ENCODE assay signal across 15 cellular contexts in the genomic region with DNA sequence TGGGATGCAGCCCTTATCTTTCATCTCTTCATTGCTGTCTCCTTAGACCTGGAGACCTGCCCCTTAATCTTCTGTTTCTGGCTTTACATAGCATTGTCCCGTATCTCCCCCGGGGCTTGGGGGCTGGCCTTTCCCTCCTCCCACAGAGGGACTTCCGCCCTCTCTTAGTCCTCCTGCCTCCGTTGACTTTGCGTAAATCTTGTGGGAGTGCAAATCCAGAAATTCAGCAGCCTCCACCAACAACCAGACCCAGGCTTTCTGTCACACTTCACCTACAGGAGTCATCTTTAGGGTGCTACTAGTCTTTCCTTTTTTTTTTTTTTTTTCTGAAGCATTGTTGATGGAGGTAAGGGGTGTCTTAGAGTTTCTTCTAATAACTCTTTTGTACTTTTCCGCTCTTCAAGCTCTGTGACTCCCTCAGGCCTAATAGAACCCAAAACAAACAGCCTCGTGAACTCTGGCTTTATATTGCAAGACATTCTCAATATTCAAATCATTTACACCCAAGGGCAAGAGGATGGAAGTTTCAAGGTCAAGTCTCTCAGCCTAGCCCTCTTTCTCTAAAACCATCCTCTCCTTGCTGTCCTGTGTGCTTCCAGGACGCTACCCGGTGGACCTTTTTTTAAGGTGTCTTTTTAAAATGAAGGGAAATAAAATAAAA.
A peak's percentile ranks its signal among the peaks of the same experiment; 100 is the strongest.
DNase-seq lines count a peak whose midpoint lies in the region; ATAC-seq, FAIRE-seq and TF ChIP-seq lines count a peak whose summit lies in the region.
"Had no signal": no experiment of that assay in that cellular context is flagged by ENCODE, and none has a peak within 500 bp of the region (broad histone marks: within the 10 kb centered on the region; RNA-seq: fewer than 3 reads in every experiment).

No MANE protein-coding gene starts in this region.

- peak overlapping the region; percentile 84 for H3K27ac Mint-ChIP-seq in mesothelial cell of epicardium
- peak overlapping the region; percentile 71 for H3K27ac Mint-ChIP-seq in type B pancreatic cell
- no peak overlapping the region for H3K27ac Mint-ChIP-seq in Calu3 (ENCODE audit: unreplicated experiment)
- H3K27ac Mint-ChIP-seq: activated T-helper 2 cell treated with anti-CD3 and anti-CD28 coated beads, Interferon-gamma antibody, Interleukin-2, Interleukin-4, amounts not matched to agents 10 μg/mL and 5 μg/mL and 100 μg/mL, durations not matched to agents 14 hours and 24 hours and 36 hours had no signal

- CTCF ChIA-PET in mammary epithelial cell (lab: Charles Lee; ENCODE audit: low non-redundant PET) (no interaction called here), K562 (lab: Yijun Ruan, JAX; ENCODE audit: low intra/inter-chr PET ratio) (no interaction called here), Calu3 (lab: Charles Lee) (no interaction called here)

- H3K4me1 Mint-ChIP-seq in mesothelial cell of epicardium (peaks cover 38% of the 10 kb centered on the region), type B pancreatic cell (ENCODE audit: unreplicated experiment) (peaks cover 41% of the 10 kb centered on the region), Calu3 (ENCODE audit: low read depth, unreplicated experiment) (peaks cover 6% of the 10 kb centered on the region)

- BruUV-seq in mammary epithelial cell (replicated peaks; lab: Mats Ljungman, UMichigan): no TSS peak
- TSS peak; percentile 39 for BruUV-seq in K562 (replicated peaks; lab: Mats Ljungman, UMichigan)
- no TSS peak for BruUV-seq in Calu3 (replicated peaks; lab: Mats Ljungman, UMichigan)

- H3K27me3 ChIP-seq in breast epithelium: no peaks in the 10 kb centered on the region
- no peaks in the 10 kb centered on the region for H3K27me3 ChIP-seq in mammary epithelial cell (ENCODE audit: insufficient read depth, low read length)
- H3K27me3 ChIP-seq in K562 (ENCODE audit: control insufficient read depth in 2 of 2, insufficient read depth in 2 of 2, low read length in 2 of 2): no peaks in the 10 kb centered on the region; a peak in 1 of 5 replicates
- H3K27me3 ChIP-seq: gastroesophageal sphincter had no signal

- H3K9ac ChIP-seq in mammary epithelial cell (ENCODE audit: insufficient read depth, low read length) (no peak overlapping the region), K562 (ENCODE audit: insufficient read depth in 1 of 2, low read depth in 2 of 2, low read length in 2 of 2) (peak overlapping the region; percentile 48 to 85; a peak in 3 of 4 replicates)

- no peaks in the 10 kb centered on the region for H3K9me3 Mint-ChIP-seq in mesothelial cell of epicardium
- no peaks in the 10 kb centered on the region for H3K9me3 Mint-ChIP-seq in type B pancreatic cell
- no peaks in the 10 kb centered on the region for H3K9me3 Mint-ChIP-seq in Calu3 (ENCODE audit: low read depth, unreplicated experiment)
- H3K9me3 Mint-ChIP-seq: activated T-helper 2 cell treated with anti-CD3 and anti-CD28 coated beads, Interferon-gamma antibody, Interleukin-2, Interleukin-4, amounts not matched to agents 10 μg/mL and 5 μg/mL and 100 μg/mL, durations not matched to agents 14 hours and 24 hours and 36 hours; brain had no signal

- H3K27me3 Mint-ChIP-seq in mesothelial cell of epicardium (ENCODE audit: low read depth) (no peaks in the 10 kb centered on the region), type B pancreatic cell (no peaks in the 10 kb centered on the region), Calu3 (ENCODE audit: unreplicated experiment) (no peaks in the 10 kb centered on the region)
- H3K27me3 Mint-ChIP-seq: brain had no signal

- TF ChIP-seq POLR2A in breast epithelium (IDR thresholded peaks at IDR 0.05) (no peak), K562 (conservative IDR thresholded peaks at IDR 0.05) (peak; percentile 61)

- TF ChIP-seq CTCF in breast epithelium (IDR thresholded peaks at IDR 0.05) (no peak), mammary epithelial cell (conservative IDR thresholded peaks at IDR 0.05 in 1 of 2, IDR thresholded peaks at IDR 0.05 in 1 of 2; ENCODE audit: extremely low read depth in 1 of 2, insufficient read depth in 1 of 2, low read depth in 1 of 2, low read length in 2 of 2) (no peak), K562 (IDR thresholded peaks at IDR 0.05 in 2 of 3, conservative IDR thresholded peaks at IDR 0.05 in 1 of 3; ENCODE audit: insufficient read depth in 2 of 3, low read depth in 1 of 3, low read length in 3 of 3) (no peak), mesothelial cell of epicardium (IDR thresholded peaks at IDR 0.05; ENCODE audit: unreplicated experiment) (no peak), type B pancreatic cell (conservative IDR thresholded peaks at IDR 0.05) (no peak), Calu3 (IDR thresholded peaks at IDR 0.05; ENCODE audit: unreplicated experiment) (no peak)

- FAIRE-seq in K562 (lab: Jason Lieb, UNC): peak; percentile 88

- intact Hi-C loops in breast epithelium (cut with DNase I; ENCODE audit: low total_unique reads): no loop called here
- intact Hi-C loops in mammary epithelial cell (cut with micrococcal nuclease): no loop called here
- intact Hi-C loops in K562 (cut with micrococcal nuclease): no loop called here
- intact Hi-C loops in Calu3 (cut with micrococcal nuclease; ENCODE audit: unreplicated experiment): no loop called here

- TF ChIP-seq RAD21 in K562 (CRISPR knock-in tag; conservative IDR thresholded peaks at IDR 0.05 in 1 of 2, IDR thresholded peaks at IDR 0.05 in 1 of 2): peak in 1 of 2 experiments; percentile 28; a peak in 1 of 4 replicates

- H3K9me3 ChIP-seq in breast epithelium: no peaks in the 10 kb centered on the region
- H3K9me3 ChIP-seq in mammary epithelial cell (replicated peaks; ENCODE audit: insufficient read depth, low read length): no peaks in the 10 kb centered on the region
- no peaks in the 10 kb centered on the region for H3K9me3 ChIP-seq in K562 (replicated peaks; ENCODE audit: control insufficient read depth, insufficient read depth, low read depth, low read length)
- H3K9me3 ChIP-seq: gastroesophageal sphincter had no signal

- H3K36me3 ChIP-seq in breast epithelium (no peaks in the 10 kb centered on the region), mammary epithelial cell (ENCODE audit: insufficient read depth, low read length) (peaks cover 7% of the 10 kb centered on the region), K562 (ENCODE audit: control insufficient read depth, insufficient read depth, low read length) (peaks cover 38% of the 10 kb centered on the region)

- H3K4me1 ChIP-seq in breast epithelium (peaks cover 7 to 17% of the 10 kb centered on the region in 2 donors), mammary epithelial cell (ENCODE audit: insufficient read depth, low read length) (no peaks in the 10 kb centered on the region), K562 (replicated peaks in 1 of 2; ENCODE audit: control insufficient read depth in 2 of 2, insufficient read depth in 2 of 2, low read length in 2 of 2) (peaks cover 58 to 64% of the 10 kb centered on the region in 2 experiments)

- H3K27ac ChIP-seq in breast epithelium (peak overlapping the region; percentile 56 to 68), mammary epithelial cell (ENCODE audit: insufficient read depth, low read depth, low read length) (no peak overlapping the region), K562 (ENCODE audit: extremely low read depth, low read depth, low read length) (peak overlapping the region; percentile 78)

- DNase-seq in breast epithelium (ENCODE audit: low spot score in 2 of 2) (no peak), mammary epithelial cell (no peak), K562 (ENCODE audit: extremely low read depth in 1 of 4, low spot score in 3 of 4) (peak; percentile 74 to 93 (median 83)), mesothelial cell of epicardium (ENCODE audit: low spot score in 2 of 2, unreplicated experiment in 2 of 2) (no peak), type B pancreatic cell (ENCODE audit: extremely low spot score, unreplicated experiment) (no peak), D341Med (ENCODE audit: low spot score) (no peak), Calu3 (no peak)
- DNase-seq: ACHN, NCI-H1436, NCI-H510A treated with DMSO at 0.1 percent for 48 hours, T-helper 2 cell had no signal

- TF ChIP-seq EP300 in K562 (IDR thresholded peaks at IDR 0.05; ENCODE audit: low read length): peak; percentile 79

- WGBS in mammary epithelial cell (ENCODE audit: low coverage, missing lambda C conversion rate): 63% methylated on average over 6 of the region's 9 CpGs
- 8% methylated on average over 9 of the region's 9 CpGs for WGBS in K562 (ENCODE audit: insufficient coverage, low coverage, missing lambda C conversion rate)

- no peaks in the 10 kb centered on the region for H3K9me1 ChIP-seq in K562 (ENCODE audit: control insufficient read depth, insufficient read depth, low read length)

- ATAC-seq in K562: peak; percentile 86
- ATAC-seq in HG02884 (IDR thresholded peaks at IDR 0.05; ENCODE audit: unreplicated experiment): no peak
- ATAC-seq: gastroesophageal sphincter had no signal

- no peak overlapping the region for H3K4me2 ChIP-seq in mammary epithelial cell (ENCODE audit: insufficient read depth, low read depth, low read length)
- H3K4me2 ChIP-seq in K562 (ENCODE audit: insufficient read depth, low read length): peak overlapping the region; percentile 52

- H4K20me1 ChIP-seq in mammary epithelial cell (ENCODE audit: insufficient read depth, low read length) (no peaks in the 10 kb centered on the region), K562 (replicated peaks; ENCODE audit: control insufficient read depth, insufficient read depth, low read length) (no peaks in the 10 kb centered on the region)

- POLR2A ChIA-PET in K562 (lab: Yijun Ruan, JAX): interaction anchor here (0.6 to 1.7 kb wide), 3 partner anchors 9 to 302 kb away, joined by 3 read pairs; no protein-coding TSS in a partner anchor

- dilution Hi-C loops in mammary epithelial cell (cut with HindIII; ENCODE audit: low sequenced_read_pairs): no loop called here

- in situ Hi-C loops in mammary epithelial cell (cut with MboI; ENCODE audit: low sequenced_read_pairs in 2 of 2): no loop called here
- in situ Hi-C loops in K562 (cut with MboI): no loop called here

- H3K36me3 Mint-ChIP-seq in mesothelial cell of epicardium: peaks cover 5% of the 10 kb centered on the region
- H3K36me3 Mint-ChIP-seq in type B pancreatic cell: peaks cover 3% of the 10 kb centered on the region
- H3K36me3 Mint-ChIP-seq in Calu3 (ENCODE audit: insufficient read depth, unreplicated experiment): peaks cover 11% of the 10 kb centered on the region

- no peak overlapping the region for H3K4me3 Mint-ChIP-seq in mesothelial cell of epicardium
- peak overlapping the region; percentile 57 for H3K4me3 Mint-ChIP-seq in type B pancreatic cell
- H3K4me3 Mint-ChIP-seq in Calu3 (ENCODE audit: low read depth, unreplicated experiment): no peak overlapping the region
- H3K4me3 Mint-ChIP-seq: brain had no signal

- H2AFZ ChIP-seq in mammary epithelial cell (ENCODE audit: low read depth, low read length) (no peak overlapping the region), K562 (ENCODE audit: low read depth, low read length) (peak overlapping the region; percentile 1; the same call in 1 of the 2 replicates)

- H3K4me3 ChIP-seq in breast epithelium: no peak overlapping the region
- no peak overlapping the region for H3K4me3 ChIP-seq in mammary epithelial cell (replicated peaks in 1 of 3; ENCODE audit: insufficient read depth in 1 of 3, low read depth in 2 of 3, low read length in 3 of 3)
- peak overlapping the region; percentile 12 for H3K4me3 ChIP-seq in K562
- H3K4me3 ChIP-seq: gastroesophageal sphincter had no signal

- H3K79me2 ChIP-seq in mammary epithelial cell (ENCODE audit: insufficient read depth, low read length) (peaks cover 89% of the 10 kb centered on the region), K562 (ENCODE audit: control insufficient read depth, insufficient read depth, low read length) (peaks cover 95% of the 10 kb centered on the region)

Comparison
In these comparisons a context has a peak if more than half of its experiments do, and no peak if none do; other contexts are left out.
1. DNase-seq: peak in K562 (4 of 4); none in breast epithelium (0 of 2), mammary epithelial cell (single experiment), mesothelial cell of epicardium (0 of 2), type B pancreatic cell (single experiment), D341Med (single experiment) and Calu3 (single experiment).